In the genomic region with DNA sequence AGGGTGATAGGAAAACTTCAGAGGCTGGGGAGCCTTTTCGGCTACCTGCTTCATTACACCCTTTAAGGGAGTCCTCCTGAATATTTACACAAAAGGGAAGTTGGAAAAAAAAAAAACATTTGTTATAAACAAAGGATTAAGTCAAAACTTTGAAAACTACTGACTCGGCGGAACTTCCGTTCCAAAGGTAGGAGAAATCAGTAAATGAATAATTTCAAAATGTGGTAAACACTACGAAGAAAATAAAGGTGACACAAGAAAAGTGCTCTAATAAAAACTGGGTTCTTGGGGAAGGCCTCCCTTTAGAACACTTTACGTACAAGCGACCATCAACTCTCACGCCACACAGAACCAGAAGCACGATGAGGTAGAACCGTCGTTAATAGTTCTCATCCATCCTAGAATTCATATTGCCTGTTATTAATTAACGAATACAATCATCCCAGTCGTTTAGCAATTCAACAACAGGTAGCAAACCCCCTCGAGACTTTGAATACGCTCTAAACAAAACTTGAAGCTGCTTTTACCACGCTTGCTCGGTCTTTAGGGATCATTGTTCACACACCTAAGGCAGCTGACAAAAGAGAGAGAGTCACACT, we compare ENCODE assay signal across 8 cellular contexts. TPM values are rescaled to one million over a fixed set of nuclear protein-coding genes. Genes with fewer than 3 reads are reported as not detected.
DNase-seq lines count a peak whose midpoint lies in the region; ATAC-seq lines count a peak whose summit lies in the region.

No MANE protein-coding gene starts in this region.

- no peaks in the 10 kb centered on the region for H3K36me3 ChIP-seq in skeletal muscle tissue (ENCODE audit: control insufficient read depth in 3 of 3, insufficient read depth in 3 of 3, low read length in 3 of 3)

- POLR2A ChIA-PET in activated CD4-positive, alpha-beta memory T cell treated with anti-CD3 and anti-CD28 coated beads, Interleukin-2, amount 10 ng/mL, durations not matched to agents 7 days and 5 days (lab: Charles Lee), result interaction anchor here (0.9 to 1.5 kb wide), 15 partner anchors 8 to 801 kb away, joined by 3 to 12 read pairs (median 4); a partner anchor contains a TSS

- H3K9me3 Mint-ChIP-seq in activated CD4-positive, alpha-beta memory T cell treated with anti-CD3 and anti-CD28 coated beads, Interleukin-2, amount 10 ng/mL, durations not matched to agents 7 days and 5 days, result no peaks in the 10 kb centered on the region

- H3K4me3 Mint-ChIP-seq in activated CD4-positive, alpha-beta memory T cell treated with anti-CD3 and anti-CD28 coated beads, Interleukin-2, amount 10 ng/mL, durations not matched to agents 7 days and 5 days, result peak overlapping the region; percentile 93

- no peaks in the 10 kb centered on the region for H3K27me3 Mint-ChIP-seq in activated CD4-positive, alpha-beta memory T cell treated with anti-CD3 and anti-CD28 coated beads, Interleukin-2, amount 10 ng/mL, durations not matched to agents 7 days and 5 days

- peaks cover 22% of the 10 kb centered on the region for H3K4me1 Mint-ChIP-seq in activated CD4-positive, alpha-beta memory T cell treated with anti-CD3 and anti-CD28 coated beads, Interleukin-2, amount 10 ng/mL, durations not matched to agents 7 days and 5 days

- H3K4me3 ChIP-seq in skeletal muscle tissue (ENCODE audit: low read length in 3 of 3), result peak overlapping the region; percentile 85 to 98 (median 96)

- peak; percentile 1 for ATAC-seq in HG03565 (IDR thresholded peaks at IDR 0.05; ENCODE audit: unreplicated experiment)

- peaks cover 17 to 22% (median 22%) of the 10 kb centered on the region in 3 donors for H3K4me1 ChIP-seq in skeletal muscle tissue (ENCODE audit: control insufficient read depth in 3 of 3, insufficient read depth in 3 of 3, low read length in 3 of 3)

- DNase-seq in DMS79 treated with DMSO at 0.1 percent for 48 hours (lab: John Stamatoyannopoulos, UW) (peak; percentile 47), DMS79 (lab: John Stamatoyannopoulos, UW) (no peak), hepatic stellate cell (ENCODE audit: low spot score) (peak; percentile 16), DMS53 treated with DMSO at 0.1 percent for 48 hours (lab: John Stamatoyannopoulos, UW; ENCODE audit: unreplicated experiment) (no peak), NCI-H446 (lab: John Stamatoyannopoulos, UW) (no peak)
- DNase-seq in activated CD4-positive, alpha-beta memory T cell treated with anti-CD3 and anti-CD28 coated beads, Interleukin-2, amount 10 ng/mL, durations not matched to agents 7 days and 5 days, result no peak

- H3K9me3 ChIP-seq in skeletal muscle tissue (ENCODE audit: control insufficient read depth in 3 of 3, low read length in 3 of 3), result no peaks in the 10 kb centered on the region

- H3K27ac ChIP-seq in skeletal muscle tissue (ENCODE audit: low read depth, low read length), result peak overlapping the region; percentile 99

- peaks cover 8% of the 10 kb centered on the region for H3K36me3 Mint-ChIP-seq in activated CD4-positive, alpha-beta memory T cell treated with anti-CD3 and anti-CD28 coated beads, Interleukin-2, amount 10 ng/mL, durations not matched to agents 7 days and 5 days (ENCODE audit: low read depth)

- CTCF ChIA-PET in activated CD4-positive, alpha-beta memory T cell treated with anti-CD3 and anti-CD28 coated beads, Interleukin-2, amount 10 ng/mL, durations not matched to agents 7 days and 5 days (lab: Charles Lee), result interaction anchor here (1.1 kb wide), 1 partner anchor 257 kb away, joined by 3 read pairs; no protein-coding TSS in a partner anchor

- peak overlapping the region; percentile 94 for H3K27ac Mint-ChIP-seq in activated CD4-positive, alpha-beta memory T cell treated with anti-CD3 and anti-CD28 coated beads, Interleukin-2, amount 10 ng/mL, durations not matched to agents 7 days and 5 days

- no peaks in the 10 kb centered on the region for H3K27me3 ChIP-seq in skeletal muscle tissue (ENCODE audit: control insufficient read depth in 3 of 3, insufficient read depth in 3 of 3, low read length in 3 of 3)

- peak overlapping the region; percentile 82 to 99 (median 97) for H3K9ac ChIP-seq in skeletal muscle tissue (ENCODE audit: low read depth in 1 of 3, low read length in 3 of 3)

RNA-seq across cellular contexts. Expression of a gene that starts 0.9 kb away (rescaled TPM):
- total RNA-seq in activated CD4-positive, alpha-beta memory T cell treated with anti-CD3 and anti-CD28 coated beads, Interleukin-2, amount 10 ng/mL, durations not matched to agents 7 days and 5 days, result 10 to 100 TPM; 83.0 to 83.7 TPM
- total RNA-seq in skeletal muscle tissue, result 75.2 TPM

RNA-seq across cellular contexts. Expression of a gene that starts 22.1 kb away (rescaled TPM):
- 10 to 100 TPM; 62.0 to 63.0 TPM for total RNA-seq in activated CD4-positive, alpha-beta memory T cell treated with anti-CD3 and anti-CD28 coated beads, Interleukin-2, amount 10 ng/mL, durations not matched to agents 7 days and 5 days
- total RNA-seq in skeletal muscle tissue, result 39.7 TPM

Comparison
In these comparisons a context has a peak if more than half of its experiments do, and no peak if none do; other contexts are left out.
1. DNase-seq: peak in DMS79 treated with DMSO at 0.1 percent for 48 hours (single experiment) and hepatic stellate cell (single experiment); none in DMS79 (single experiment), activated CD4-positive, alpha-beta memory T cell treated with anti-CD3 and anti-CD28 coated beads, Interleukin-2, amount 10 ng/mL, durations not matched to agents 7 days and 5 days (single experiment), DMS53 treated with DMSO at 0.1 percent for 48 hours (single experiment) and NCI-H446 (0 of 2).